Comparison of ENCODE assay signal across 26 cellular contexts in the genomic region with DNA sequence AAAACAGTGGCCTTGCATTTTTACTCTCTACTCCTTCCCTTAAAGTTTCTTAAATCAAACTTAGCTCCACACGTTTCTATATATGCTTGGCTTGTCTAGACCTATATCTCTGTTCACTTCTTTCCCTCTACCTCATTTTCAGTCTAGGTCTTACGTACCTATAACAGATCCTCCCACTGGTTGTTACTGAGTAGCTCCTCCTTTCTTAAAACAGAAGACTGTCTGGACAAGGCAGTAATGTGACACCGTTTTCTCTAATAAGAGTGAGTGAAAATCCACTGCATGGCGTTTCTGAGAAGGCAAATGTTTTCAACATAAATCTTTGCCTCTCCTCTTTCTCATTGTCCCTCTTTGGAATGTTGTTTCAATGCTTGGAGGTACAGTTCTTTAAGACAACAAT.
"Had no signal": no experiment of that assay in that cellular context is flagged by ENCODE, and none has a peak within 500 bp of the region (broad histone marks: within the 10 kb centered on the region; RNA-seq: fewer than 3 reads in every experiment).

No MANE protein-coding gene starts in this region.

- H3K27me3 ChIP-seq: breast epithelium, SJCRH30 had no signal

- H3K4me3 ChIP-seq: breast epithelium, SJCRH30 had no signal

- H3K9ac ChIP-seq: SK-N-SH had no signal

- H3K36me3 ChIP-seq: breast epithelium, SJCRH30 had no signal

- ATAC-seq: activated CD8-positive, alpha-beta T cell treated with anti-CD3 and anti-CD28 coated beads, Interleukin-2, amount 10 ng/mL, durations not matched to agents 7 days and 5 days; Panc1; Right ventricle myocardium inferior had no signal

- H3K27ac Mint-ChIP-seq: activated CD8-positive, alpha-beta T cell treated with anti-CD3 and anti-CD28 coated beads, Interleukin-2, amount 10 ng/mL, durations not matched to agents 7 days and 5 days; activated naive CD4-positive, alpha-beta T cell treated with anti-CD3 and anti-CD28 coated beads, Interleukin-2, amount 50 U/mL, for 24 hours; activated T-helper 1 cell treated with anti-CD3 and anti-CD28 coated beads, Interleukin-12 subunit alpha, Interleukin-12 subunit beta, Interleukin-2, Interleukin-4 antibody, amounts not matched to agents 30 ng/mL and 10 ng/mL and 1 ng/mL, durations not matched to agents 14 hours and 24 hours and 36 hours had no signal

- H3K9me2 ChIP-seq: SK-N-SH had no signal

- H3K4me1 Mint-ChIP-seq: activated naive CD4-positive, alpha-beta T cell treated with anti-CD3 and anti-CD28 coated beads, Interleukin-2, amount 50 U/mL, for 24 hours had no signal

- H3K4me2 ChIP-seq: SK-N-SH had no signal

- DNase-seq: activated CD4-positive, alpha-beta T cell treated with anti-CD3 and anti-CD28 coated beads for 48 hours; activated CD4-positive, alpha-beta T cell treated with anti-CD3 and anti-CD28 coated beads, Interleukin-2, amount 50 U/mL, for 4 hours; activated CD4-positive, CD25-positive, alpha-beta regulatory T cell treated with anti-CD3 and anti-CD28 coated beads, Interleukin-2, amount 50 U/mL, for 72 hours; activated CD8-positive, alpha-beta memory T cell treated with anti-CD3 and anti-CD28 coated beads, Interleukin-2, amount 50 U/mL, for 48 hours; activated CD8-positive, alpha-beta T cell treated with anti-CD3 and anti-CD28 coated beads, Interleukin-2, amount 10 ng/mL, durations not matched to agents 7 days and 5 days; activated effector memory CD4-positive, alpha-beta T cell treated with Interleukin-2 at 50 U/mL for 16 hours; activated naive CD4-positive, alpha-beta T cell; activated T-cell treated with anti-CD3 and anti-CD28 coated beads, Interleukin-2, amount 50 U/mL, for 1 hour; aorta; central memory CD4-positive, alpha-beta T cell; Karpas-422; NCI-H1092; NCI-H1417 treated with DMSO at 0.1 percent for 48 hours; NCI-H1694; NCI-H2029; NCI-H2107; NCI-H446; NCI-H524; RPMI8226; SK-N-SH had no signal

- H3K9me3 ChIP-seq: breast epithelium, SJCRH30, SK-N-SH had no signal

- H3K4me3 Mint-ChIP-seq: activated CD8-positive, alpha-beta T cell treated with anti-CD3 and anti-CD28 coated beads, Interleukin-2, amount 10 ng/mL, durations not matched to agents 7 days and 5 days; activated naive CD4-positive, alpha-beta T cell treated with anti-CD3 and anti-CD28 coated beads, Interleukin-2, amount 50 U/mL, for 24 hours; activated T-helper 1 cell treated with anti-CD3 and anti-CD28 coated beads, Interleukin-12 subunit alpha, Interleukin-12 subunit beta, Interleukin-2, Interleukin-4 antibody, amounts not matched to agents 30 ng/mL and 10 ng/mL and 1 ng/mL, durations not matched to agents 14 hours and 24 hours and 36 hours had no signal

- H3K27ac ChIP-seq: breast epithelium, SJCRH30 had no signal

- H3K9me3 Mint-ChIP-seq: activated naive CD4-positive, alpha-beta T cell treated with anti-CD3 and anti-CD28 coated beads, Interleukin-2, amount 50 U/mL, for 24 hours; activated T-helper 1 cell treated with anti-CD3 and anti-CD28 coated beads, Interleukin-12 subunit alpha, Interleukin-12 subunit beta, Interleukin-2, Interleukin-4 antibody, amounts not matched to agents 30 ng/mL and 10 ng/mL and 1 ng/mL, durations not matched to agents 14 hours and 24 hours and 36 hours had no signal

- H3K4me1 ChIP-seq: breast epithelium, SJCRH30 had no signal

- H3K36me3 Mint-ChIP-seq: activated naive CD4-positive, alpha-beta T cell treated with anti-CD3 and anti-CD28 coated beads, Interleukin-2, amount 50 U/mL, for 24 hours had no signal
